In genomic region chr1:204286323-204286714, GRCh38 we compare ENCODE assay signal across 1 cellular context.
TF ChIP-seq lines count a peak whose summit lies in the region.

No MANE protein-coding gene starts in this region.

TF ChIP-seq in GM23338, 12 proteins besides CTCF, POLR2A, EP300 and RAD21 (continued from another document):
- TF ChIP-seq ZNF462 (CRISPR knock-in tag; IDR thresholded peaks at IDR 0.05) (no peak), NANOG (IDR thresholded peaks at IDR 0.05; ENCODE audit: borderline replicate concordance) (no peak), CREB1 (CRISPR knock-in tag; IDR thresholded peaks at IDR 0.05; ENCODE audit: low read depth) (no peak), STAT1 (IDR thresholded peaks at IDR 0.05; ENCODE audit: unreplicated experiment) (no peak), EZH2 (IDR thresholded peaks at IDR 0.05; ENCODE audit: low read depth, unreplicated experiment) (no peak)
